Comparison of ENCODE assay signal across 27 cellular contexts in the genomic region with DNA sequence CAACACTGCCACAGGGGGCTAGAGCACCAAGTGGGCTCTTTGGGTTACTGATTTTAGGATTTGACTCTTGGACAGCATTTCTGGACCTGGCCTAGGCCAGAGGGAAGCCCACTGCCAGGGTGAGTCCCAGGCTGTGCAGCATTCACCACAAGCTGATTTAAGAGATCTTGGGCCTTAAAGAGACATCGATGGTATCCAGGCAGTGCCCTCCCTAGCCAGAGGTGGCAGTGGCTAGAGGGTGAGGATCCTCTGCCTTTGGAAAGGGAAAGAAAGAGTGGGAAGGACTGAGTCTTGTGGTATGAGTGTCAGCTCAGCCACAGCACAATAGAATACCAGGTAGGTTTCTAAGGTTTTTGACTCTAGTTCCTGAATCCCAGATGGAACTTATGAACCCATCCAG.
"Had no signal": no experiment of that assay in that cellular context is flagged by ENCODE, and none has a peak within 500 bp of the region (broad histone marks: within the 10 kb centered on the region; RNA-seq: fewer than 3 reads in every experiment).

No MANE protein-coding gene starts in this region.

- H3K9ac ChIP-seq: neural progenitor cell, parathyroid adenoma had no signal

- ATAC-seq: naive thymus-derived CD8-positive, alpha-beta T cell; natural killer cell treated with Interleukin-12 subunit alpha and Interleukin-12 subunit beta and Interleukin-15 and Interleukin-18, amount 100 ng/mL, for 72 hours; psoas muscle; right cardiac atrium; right lobe of liver; stimulated activated effector memory CD8-positive, alpha-beta T cell treated with anti-CD3 and anti-CD28 coated beads, Interleukin-12 subunit alpha, Interleukin-12 subunit beta, amount 100 ng/mL, for 72 hours; stimulated activated naive B cell treated with anti-CD40 and anti-IgM and Interleukin-4, amounts not matched to agents 10 μg/mL and 1 μg/mL and 100 μg/mL, for 72 hours; upper lobe of right lung had no signal

- H3K4me2 ChIP-seq: neural progenitor cell had no signal

- H3K9me3 ChIP-seq: ovary, right lobe of liver, thyroid gland, upper lobe of right lung, uterus had no signal

- H3K4me3 Mint-ChIP-seq: naive thymus-derived CD8-positive, alpha-beta T cell; natural killer cell treated with Interleukin-12 subunit alpha and Interleukin-12 subunit beta and Interleukin-15 and Interleukin-18, amount 100 ng/mL, for 72 hours; neural progenitor cell; stimulated activated effector memory CD8-positive, alpha-beta T cell treated with anti-CD3 and anti-CD28 coated beads, Interleukin-12 subunit alpha, Interleukin-12 subunit beta, amount 100 ng/mL, for 72 hours; stimulated activated naive B cell treated with anti-CD40 and anti-IgM and Interleukin-4, amounts not matched to agents 10 μg/mL and 1 μg/mL and 100 μg/mL, for 72 hours; stimulated activated naive CD8-positive, alpha-beta T cell treated with anti-CD3 and anti-CD28 coated beads, Interleukin-15, Interleukin-2, amounts not matched to agents 100 ng/mL and 50 ng/mL, for 24 hours had no signal

- H3K9me3 Mint-ChIP-seq: neural progenitor cell had no signal

- H3K4me1 ChIP-seq: neural progenitor cell, parathyroid adenoma, psoas muscle, right lobe of liver, sigmoid colon, stomach, thyroid gland, tibial nerve, upper lobe of right lung, uterus had no signal

- H3K36me3 Mint-ChIP-seq: neural progenitor cell; stimulated activated effector memory CD8-positive, alpha-beta T cell treated with anti-CD3 and anti-CD28 coated beads, Interleukin-12 subunit alpha, Interleukin-12 subunit beta, amount 100 ng/mL, for 72 hours; stimulated activated naive B cell treated with anti-CD40 and anti-IgM and Interleukin-4, amounts not matched to agents 10 μg/mL and 1 μg/mL and 100 μg/mL, for 72 hours had no signal

- H3K27ac ChIP-seq: neural progenitor cell, ovary, parathyroid adenoma, psoas muscle, right lobe of liver, sigmoid colon, stomach, thoracic aorta, thyroid gland, tibial nerve, upper lobe of right lung, uterus had no signal

- H3K27me3 Mint-ChIP-seq: naive thymus-derived CD8-positive, alpha-beta T cell; natural killer cell treated with Interleukin-12 subunit alpha and Interleukin-12 subunit beta and Interleukin-15 and Interleukin-18, amount 100 ng/mL, for 72 hours; progenitor cell of endocrine pancreas; stimulated activated naive B cell treated with anti-CD40 and anti-IgM and Interleukin-4, amounts not matched to agents 10 μg/mL and 1 μg/mL and 100 μg/mL, for 72 hours; stimulated activated naive CD8-positive, alpha-beta T cell treated with anti-CD3 and anti-CD28 coated beads, Interleukin-15, Interleukin-2, amounts not matched to agents 100 ng/mL and 50 ng/mL, for 24 hours had no signal

- FAIRE-seq: small intestine had no signal

- H3K27ac Mint-ChIP-seq: naive thymus-derived CD8-positive, alpha-beta T cell; natural killer cell treated with Interleukin-12 subunit alpha and Interleukin-12 subunit beta and Interleukin-15 and Interleukin-18, amount 100 ng/mL, for 72 hours; neural progenitor cell; progenitor cell of endocrine pancreas; stimulated activated effector memory CD8-positive, alpha-beta T cell treated with anti-CD3 and anti-CD28 coated beads, Interleukin-12 subunit alpha, Interleukin-12 subunit beta, amount 100 ng/mL, for 72 hours; stimulated activated naive B cell treated with anti-CD40 and anti-IgM and Interleukin-4, amounts not matched to agents 10 μg/mL and 1 μg/mL and 100 μg/mL, for 72 hours; stimulated activated naive CD8-positive, alpha-beta T cell treated with anti-CD3 and anti-CD28 coated beads, Interleukin-15, Interleukin-2, amounts not matched to agents 100 ng/mL and 50 ng/mL, for 24 hours had no signal

- H3K79me2 ChIP-seq: parathyroid adenoma had no signal

- H2AFZ ChIP-seq: neural progenitor cell, parathyroid adenoma had no signal

- H3K27me3 ChIP-seq: neural progenitor cell, ovary, right lobe of liver, sigmoid colon, stomach, thyroid gland, tibial nerve, upper lobe of right lung, uterus had no signal

- DNase-seq: naive thymus-derived CD8-positive, alpha-beta T cell; occipital lobe; ovary; psoas muscle; right lobe of liver; sigmoid colon; small intestine; stimulated activated CD4-positive, alpha-beta T cell treated with anti-CD3 and anti-CD28 coated beads, Interleukin-15, amount 100 ng/mL, for 24 hours; stimulated activated CD4-positive, alpha-beta T cell treated with anti-CD3 and anti-CD28 coated beads, Interleukin-2, amount 100 ng/mL, for 24 hours; stimulated activated CD4-positive, alpha-beta T cell treated with anti-CD3 and anti-CD28 coated beads, Interleukin-2, amount 100 ng/mL, for 48 hours; stimulated activated CD4-positive, alpha-beta T cell treated with anti-CD3 and anti-CD28 coated beads, Interleukin-4, amount 100 ng/mL, for 24 hours; stimulated activated naive B cell treated with anti-CD40 and anti-IgM and Interleukin-4, amounts not matched to agents 10 μg/mL and 1 μg/mL and 100 μg/mL, for 72 hours; stimulated activated naive CD4-positive, alpha-beta T cell treated with Interleukin-2 at 50 U/mL for 16 hours; stomach; thyroid gland; trophoblast cell; upper lobe of right lung; uterus had no signal

- H3K4me1 Mint-ChIP-seq: naive thymus-derived CD8-positive, alpha-beta T cell; neural progenitor cell; stimulated activated effector memory CD8-positive, alpha-beta T cell treated with anti-CD3 and anti-CD28 coated beads, Interleukin-12 subunit alpha, Interleukin-12 subunit beta, amount 100 ng/mL, for 72 hours; stimulated activated naive B cell treated with anti-CD40 and anti-IgM and Interleukin-4, amounts not matched to agents 10 μg/mL and 1 μg/mL and 100 μg/mL, for 72 hours had no signal

- H3K36me3 ChIP-seq: ovary, right lobe of liver, sigmoid colon, stomach, thoracic aorta, thyroid gland, tibial nerve, upper lobe of right lung, uterus had no signal

- H3K4me3 ChIP-seq: neural progenitor cell, ovary, psoas muscle, right lobe of liver, sigmoid colon, stomach, thoracic aorta, thyroid gland, tibial nerve, upper lobe of right lung, uterus had no signal
